34 cellular contexts compared by ENCODE assay signal in genomic region chr7:71050492-71050891, GRCh38.
"Had no signal": no experiment of that assay in that cellular context is flagged by ENCODE, and none has a peak within 500 bp of the region (broad histone marks: within the 10 kb centered on the region; RNA-seq: fewer than 3 reads in every experiment).

No MANE protein-coding gene starts in this region.

- H3K27me3 ChIP-seq: MG63 had no signal

- DNase-seq: Karpas-422, Kasumi-1, MG63, MM.1S, MV-4-11, NCI-H1048, NCI-H1092, NCI-H1092 treated with DMSO at 0.1 percent for 48 hours, NCI-H1105, NCI-H1105 treated with DMSO at 0.1 percent for 48 hours, NCI-H1417, NCI-H1417 treated with DMSO at 0.1 percent for 48 hours, NCI-H1436, NCI-H1436 treated with DMSO at 0.1 percent for 48 hours, NCI-H146, NCI-H1694, NCI-H1694 treated with DMSO at 0.1 percent for 48 hours, NCI-H187, NCI-H187 treated with DMSO at 0.1 percent for 48 hours, NCI-H1930, NCI-H2029, NCI-H2029 treated with DMSO at 0.1 percent for 48 hours, NCI-H2081, NCI-H2081 treated with DMSO at 0.1 percent for 48 hours, NCI-H2107, NCI-H2171, NCI-H2171 treated with DMSO at 0.1 percent for 48 hours, NCI-H2227 treated with DMSO at 0.1 percent for 48 hours, NCI-H226, NCI-H345, NCI-H446, NCI-H446 treated with DMSO at 0.1 percent for 48 hours, NCI-H510A, NCI-H510A treated with DMSO at 0.1 percent for 48 hours had no signal

- H3K4me3 ChIP-seq: MG63 had no signal

- H3K9me3 ChIP-seq: MG63 had no signal

- H3K36me3 ChIP-seq: MG63 had no signal
